ENCODE assay signal across 16 cellular contexts in genomic region chr1:156744344-156744743, GRCh38. TPM values are rescaled to one million over a fixed set of nuclear protein-coding genes. Genes with fewer than 3 reads are reported as not detected.
DNase-seq lines count a peak whose midpoint lies in the region; ATAC-seq and TF ChIP-seq lines count a peak whose summit lies in the region.
"Had no signal": no experiment of that assay in that cellular context is flagged by ENCODE, and none has a peak within 500 bp of the region (broad histone marks: within the 10 kb centered on the region; RNA-seq: fewer than 3 reads in every experiment).

No MANE protein-coding gene starts in this region.

- H4K20me1 ChIP-seq in KMS-11 (ENCODE audit: insufficient read depth) (peaks cover 11% of the 10 kb centered on the region; the same call in 1 of the 2 replicates), osteoblast (ENCODE audit: insufficient read depth, low read length) (no peaks in the 10 kb centered on the region)

- H3K79me2 ChIP-seq in KMS-11 (ENCODE audit: insufficient read depth, low read depth), result peaks cover 78% of the 10 kb centered on the region
- peaks cover 74% of the 10 kb centered on the region for H3K79me2 ChIP-seq in osteoblast (ENCODE audit: insufficient read depth, low read length)

- H3K4me2 ChIP-seq in KMS-11, result peak overlapping the region; percentile 74; the same call in 1 of the 2 replicates
- H3K4me2 ChIP-seq in osteoblast (ENCODE audit: insufficient read depth, low read length), result no peak overlapping the region

- CTCF ChIA-PET in CD8-positive, alpha-beta memory T cell (lab: Charles Lee), result interaction anchor here (7.1 kb wide), 1 partner anchor 17 kb away, joined by 58 read pairs; the partner anchor contains the start of genes ISG20L2 and METTL25B

- no peaks in the 10 kb centered on the region for H3K9me3 Mint-ChIP-seq in CD8-positive, alpha-beta memory T cell
- peaks cover 0 to 2% of the 10 kb centered on the region in 2 donors for H3K9me3 Mint-ChIP-seq in effector memory CD8-positive, alpha-beta T cell

- no peaks in the 10 kb centered on the region for H3K27me3 ChIP-seq in CD8-positive, alpha-beta memory T cell (ENCODE audit: insufficient read depth, low read length, poor library complexity, severe bottlenecking)
- H3K27me3 ChIP-seq in KMS-11 (ENCODE audit: insufficient read depth, low read depth), result no peaks in the 10 kb centered on the region
- H3K27me3 ChIP-seq in osteoblast (ENCODE audit: insufficient read depth, low read length), result no peaks in the 10 kb centered on the region

- peak in 1 of 5 donors; percentile 26 for DNase-seq in CD8-positive, alpha-beta memory T cell
- no peak for DNase-seq in effector memory CD8-positive, alpha-beta T cell
- no peak for DNase-seq in osteoblast (ENCODE audit: insufficient read length, low spot score, missing footprints)
- no peak for DNase-seq in GM20000 (ENCODE audit: low spot score)
- DNase-seq in NCI-H1694 treated with DMSO at 0.1 percent for 48 hours (lab: John Stamatoyannopoulos, UW), result no peak
- DNase-seq: activated CD8-positive, alpha-beta memory T cell treated with anti-CD3 and anti-CD28 coated beads, Interleukin-2, amount 50 U/mL, for 4 hours; amygdala; KG1; NCI-H1930; retina; SHP77; stimulated activated CD4-positive, alpha-beta T cell treated with anti-CD3 and anti-CD28 coated beads, Interleukin-4, amount 100 ng/mL, for 4 hours; stimulated activated naive CD4-positive, alpha-beta T cell had no signal

- H3K27me3 Mint-ChIP-seq in CD8-positive, alpha-beta memory T cell, result no peaks in the 10 kb centered on the region
- H3K27me3 Mint-ChIP-seq in effector memory CD8-positive, alpha-beta T cell, result no peaks in the 10 kb centered on the region

- no peaks in the 10 kb centered on the region for H3K9me3 ChIP-seq in CD8-positive, alpha-beta memory T cell (ENCODE audit: low read length)
- no peaks in the 10 kb centered on the region for H3K9me3 ChIP-seq in osteoblast (ENCODE audit: low read depth, low read length)

- H3K4me3 ChIP-seq in CD8-positive, alpha-beta memory T cell (ENCODE audit: low read length), result no peak overlapping the region
- H3K4me3 ChIP-seq in KMS-11 (IDR thresholded peaks at IDR 0.05; ENCODE audit: insufficient read depth, low read depth, low read length) (no peak overlapping the region), osteoblast (ENCODE audit: insufficient read depth, low read length) (no peak overlapping the region)

- peaks cover 61% of the 10 kb centered on the region for H3K4me1 ChIP-seq in CD8-positive, alpha-beta memory T cell (ENCODE audit: insufficient read depth, low read length)
- peaks cover 78% of the 10 kb centered on the region for H3K4me1 ChIP-seq in KMS-11 (ENCODE audit: low read depth, poor library complexity, severe bottlenecking)
- peaks cover 48% of the 10 kb centered on the region for H3K4me1 ChIP-seq in osteoblast (ENCODE audit: insufficient read depth, low read length)

- no peak for TF ChIP-seq CTCF in KMS-11 (conservative IDR thresholded peaks at IDR 0.05; ENCODE audit: low read depth, low read length)
- TF ChIP-seq CTCF in osteoblast (IDR thresholded peaks at IDR 0.05; ENCODE audit: extremely low read depth, low read depth, low read length), result no peak
- no peak for TF ChIP-seq CTCF in GM20000 (IDR thresholded peaks at IDR 0.05; ENCODE audit: extremely low read depth, missing control alignments)

- H2AFZ ChIP-seq in KMS-11 (ENCODE audit: low read depth), result no peak overlapping the region
- H2AFZ ChIP-seq in osteoblast (ENCODE audit: low read length), result no peak overlapping the region

- peak overlapping the region in 5 of 8 donors; percentile 35 to 90 (median 58) for H3K27ac Mint-ChIP-seq in CD8-positive, alpha-beta memory T cell
- H3K27ac Mint-ChIP-seq in effector memory CD8-positive, alpha-beta T cell, result peak overlapping the region; percentile 18 to 83

- peaks cover 5% of the 10 kb centered on the region for H3K36me3 ChIP-seq in CD8-positive, alpha-beta memory T cell (ENCODE audit: insufficient read depth, low read length)
- H3K36me3 ChIP-seq in KMS-11 (ENCODE audit: insufficient read depth) (no peaks in the 10 kb centered on the region; the same call in 1 of the 2 replicates), osteoblast (ENCODE audit: insufficient read depth, low read length) (peaks cover 45% of the 10 kb centered on the region)

- ATAC-seq in effector memory CD8-positive, alpha-beta T cell (replicated peaks), result no peak
- ATAC-seq in HG02763 (IDR thresholded peaks at IDR 0.05; ENCODE audit: unreplicated experiment), result no peak

- H3K9ac ChIP-seq in KMS-11, result no peak overlapping the region

- H3K27ac ChIP-seq in CD8-positive, alpha-beta memory T cell (ENCODE audit: low read depth, low read length), result no peak overlapping the region
- H3K27ac ChIP-seq in KMS-11 (peak overlapping the region; percentile 5; the same call in 1 of the 2 replicates), osteoblast (ENCODE audit: low read depth, low read length) (peak overlapping the region; percentile 100)
- H3K27ac ChIP-seq: C4-2B had no signal

- peaks cover 54 to 68% (median 62%) of the 10 kb centered on the region in 3 donors for H3K4me1 Mint-ChIP-seq in CD8-positive, alpha-beta memory T cell
- H3K4me1 Mint-ChIP-seq in effector memory CD8-positive, alpha-beta T cell (ENCODE audit: low read depth in 2 of 2), result peaks cover 54 to 57% of the 10 kb centered on the region in 2 donors

- H3K4me3 Mint-ChIP-seq in CD8-positive, alpha-beta memory T cell, result peak overlapping the region in 1 of 7 donors; percentile 24
- H3K4me3 Mint-ChIP-seq in effector memory CD8-positive, alpha-beta T cell, result no peak overlapping the region

- POLR2A ChIA-PET in CD8-positive, alpha-beta memory T cell (lab: Charles Lee), result interaction anchor here (1.1 kb wide), 1 partner anchor 16 kb away, joined by 3 read pairs; the partner anchor contains the start of genes ISG20L2 and METTL25B

- peaks cover 3 to 47% (median 8%) of the 10 kb centered on the region in 3 donors for H3K36me3 Mint-ChIP-seq in CD8-positive, alpha-beta memory T cell
- H3K36me3 Mint-ChIP-seq in effector memory CD8-positive, alpha-beta T cell (ENCODE audit: insufficient read depth), result peaks cover 46% of the 10 kb centered on the region

RNA-seq across cellular contexts. Expression of gene MRPL24, which starts 3.5 kb away (rescaled TPM):
- total RNA-seq in CD8-positive, alpha-beta memory T cell, result 100 to 1,000 TPM; 122 to 131 TPM
- 92.2 TPM for polyA plus RNA-seq in CD8-positive, alpha-beta memory T cell
- total RNA-seq in osteoblast, result 16.2 and 17.7 TPM in 2 replicates

RNA-seq across cellular contexts. Expression of gene HDGF, which starts 7.1 kb away (rescaled TPM):
- total RNA-seq in CD8-positive, alpha-beta memory T cell, result 100 to 1,000 TPM; 297 to 299 TPM
- 46.0 TPM for polyA plus RNA-seq in CD8-positive, alpha-beta memory T cell
- 167 and 177 TPM in 2 replicates for total RNA-seq in osteoblast

RNA-seq across cellular contexts. Expression of gene ISG20L2, which starts 15.8 kb away (rescaled TPM):
- 10 to 100 TPM; 69.4 to 75.9 TPM for total RNA-seq in CD8-positive, alpha-beta memory T cell
- 25.0 TPM for polyA plus RNA-seq in CD8-positive, alpha-beta memory T cell
- 16.8 and 21.0 TPM in 2 replicates for total RNA-seq in osteoblast

RNA-seq across cellular contexts. Expression of gene METTL25B, which starts 16.1 kb away (rescaled TPM):
- 10 to 100 TPM; 29.6 to 29.7 TPM for total RNA-seq in CD8-positive, alpha-beta memory T cell
- 4.2 TPM for polyA plus RNA-seq in CD8-positive, alpha-beta memory T cell
- 8.3 and 12.7 TPM in 2 replicates for total RNA-seq in osteoblast

RNA-seq across cellular contexts. Expression of gene PRCC, which starts 23.0 kb away (rescaled TPM):
- total RNA-seq in CD8-positive, alpha-beta memory T cell, result 100 to 1,000 TPM; 106 to 111 TPM
- 45.9 TPM for polyA plus RNA-seq in CD8-positive, alpha-beta memory T cell
- 18.0 and 22.8 TPM in 2 replicates for total RNA-seq in osteoblast
